In genomic region chr7:65722361-65722792, GRCh38 we compare ENCODE assay signal across 8 cellular contexts.
A peak's percentile ranks its signal among the peaks of the same experiment; 100 is the strongest.
DNase-seq lines count a peak whose midpoint lies in the region; ATAC-seq and TF ChIP-seq lines count a peak whose summit lies in the region.

No MANE protein-coding gene starts in this region.

- peak; percentile 62 for DNase-seq in NCI-H82 (lab: John Stamatoyannopoulos, UW)
- peak; percentile 71 for DNase-seq in activated CD8-positive, alpha-beta memory T cell treated with anti-CD3 and anti-CD28 coated beads, Interleukin-2, amount 50 U/mL, for 4 hours
- DNase-seq in esophagus squamous epithelium (lab: John Stamatoyannopoulos, UW), result no peak
- DNase-seq in ovary, result peak; percentile 34 to 64 (median 45)
- peak; percentile 72 for DNase-seq in type B pancreatic cell (ENCODE audit: extremely low spot score, unreplicated experiment)

- no peaks in the 10 kb centered on the region for H3K4me1 ChIP-seq in esophagus squamous epithelium
- H3K4me1 ChIP-seq in ovary (ENCODE audit: insufficient read depth), result no peaks in the 10 kb centered on the region

- no peaks in the 10 kb centered on the region for H3K36me3 Mint-ChIP-seq in type B pancreatic cell

- H3K4me3 Mint-ChIP-seq in type B pancreatic cell, result no peak overlapping the region

- H3K27ac ChIP-seq in esophagus squamous epithelium (no peak overlapping the region), ovary (no peak overlapping the region)

- intact Hi-C loops in esophagus squamous epithelium (cut with DNase I) (no loop called here), ovary (cut with DNase I) (no loop called here)

- TF ChIP-seq POLR2A in esophagus squamous epithelium (IDR thresholded peaks at IDR 0.05) (no peak), ovary (IDR thresholded peaks at IDR 0.05) (no peak)

- no peaks in the 10 kb centered on the region for H3K9me3 Mint-ChIP-seq in type B pancreatic cell

- H3K36me3 ChIP-seq in esophagus squamous epithelium (peaks cover 0 to 20% (median 0%) of the 10 kb centered on the region in 3 donors), ovary (no peaks in the 10 kb centered on the region)

- 25 to 30% methylated on average over 10 to 11 of the region's 11 CpGs for WGBS in esophagus squamous epithelium, 2 donors
- 49 to 59% (median 58%) methylated on average over 11 of the region's 11 CpGs for WGBS in ovary, 3 donors

- H3K27me3 ChIP-seq in esophagus squamous epithelium, result no peaks in the 10 kb centered on the region
- H3K27me3 ChIP-seq in ovary, result no peaks in the 10 kb centered on the region

- no peak overlapping the region for H3K4me3 ChIP-seq in esophagus squamous epithelium
- no peak overlapping the region for H3K4me3 ChIP-seq in ovary

- H3K9me3 ChIP-seq in esophagus squamous epithelium, result no peaks in the 10 kb centered on the region
- no peaks in the 10 kb centered on the region for H3K9me3 ChIP-seq in ovary

- TF ChIP-seq CTCF in esophagus squamous epithelium (IDR thresholded peaks at IDR 0.05) (peak; percentile 37 to 84 (median 62)), ovary (IDR thresholded peaks at IDR 0.05) (peak; percentile 17 to 54 (median 49)), type B pancreatic cell (conservative IDR thresholded peaks at IDR 0.05) (peak; percentile 89)

- H3K4me1 Mint-ChIP-seq in type B pancreatic cell (ENCODE audit: unreplicated experiment), result no peaks in the 10 kb centered on the region

- H3K27ac Mint-ChIP-seq in type B pancreatic cell, result no peak overlapping the region

- H3K27me3 Mint-ChIP-seq in type B pancreatic cell, result no peaks in the 10 kb centered on the region

- no peak for TF ChIP-seq EP300 in ovary (IDR thresholded peaks at IDR 0.05)

- ATAC-seq in GM18498 (IDR thresholded peaks at IDR 0.05; ENCODE audit: unreplicated experiment) (peak; percentile 85), HG03108 (IDR thresholded peaks at IDR 0.05; ENCODE audit: unreplicated experiment) (peak; percentile 65), HG02840 (IDR thresholded peaks at IDR 0.05; ENCODE audit: low FRiP score, unreplicated experiment) (no peak)
